10 cellular contexts compared by ENCODE assay signal in the genomic region with DNA sequence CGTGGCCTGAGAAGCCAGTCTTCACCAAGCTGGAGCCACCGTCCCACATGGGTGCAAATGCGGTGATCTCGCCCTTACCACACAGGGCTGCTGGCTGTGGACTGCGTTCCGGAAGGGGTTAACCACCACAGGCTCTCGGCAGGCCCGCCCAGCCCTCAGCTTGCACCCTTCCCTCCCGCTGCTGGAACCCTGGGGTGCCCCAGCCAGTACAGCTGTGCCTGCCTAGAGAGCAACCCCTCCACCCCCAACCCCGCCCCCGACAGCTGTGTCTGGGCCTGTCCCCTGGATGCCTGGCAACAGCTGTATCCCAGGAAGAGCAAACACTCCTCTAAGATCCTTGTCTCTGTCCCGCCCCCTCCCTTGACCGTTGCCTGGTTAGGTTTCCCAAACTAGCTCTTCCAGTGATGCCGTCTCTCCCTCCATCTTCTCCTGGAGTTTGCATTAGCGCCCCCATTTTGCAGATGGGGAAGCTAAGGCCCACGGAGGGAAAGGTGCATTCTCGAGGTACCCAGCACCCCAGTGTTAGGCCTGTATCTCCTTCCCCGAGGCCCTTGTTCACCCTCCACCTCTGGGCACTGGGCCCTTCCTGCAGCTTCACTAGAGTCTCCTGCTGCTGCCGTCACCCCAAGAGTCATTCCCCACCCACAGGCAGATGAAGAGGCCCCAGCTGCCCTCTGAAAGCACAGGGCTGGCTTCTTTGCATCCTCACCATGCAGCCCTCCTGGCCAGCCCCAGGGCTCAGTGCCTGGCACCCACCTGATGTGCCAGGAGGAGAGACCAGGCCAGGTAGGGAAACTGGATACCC. TPM values are rescaled to one million over a fixed set of nuclear protein-coding genes. Genes with fewer than 3 reads are reported as not detected.
DNase-seq lines count a peak whose midpoint lies in the region; ATAC-seq and FAIRE-seq lines count a peak whose summit lies in the region.
"Had no signal": no experiment of that assay in that cellular context is flagged by ENCODE, and none has a peak within 500 bp of the region (broad histone marks: within the 10 kb centered on the region; RNA-seq: fewer than 3 reads in every experiment).

No MANE protein-coding gene starts in this region.

- H3K27ac ChIP-seq in CD8-positive, alpha-beta memory T cell (ENCODE audit: low read depth, low read length), result no peak overlapping the region
- H3K27ac ChIP-seq: thoracic aorta had no signal

- ATAC-seq in GM19455 (IDR thresholded peaks at IDR 0.05; ENCODE audit: unreplicated experiment) (no peak), GM21576 (IDR thresholded peaks at IDR 0.05; ENCODE audit: unreplicated experiment) (no peak)

- peaks cover 18% of the 10 kb centered on the region for H3K4me1 ChIP-seq in CD8-positive, alpha-beta memory T cell (ENCODE audit: insufficient read depth, low read length)

- no peaks in the 10 kb centered on the region for H3K36me3 ChIP-seq in CD8-positive, alpha-beta memory T cell (ENCODE audit: insufficient read depth, low read length)
- H3K36me3 ChIP-seq: thoracic aorta had no signal

- POLR2A ChIA-PET in CD8-positive, alpha-beta memory T cell (lab: Charles Lee), result interaction anchor here (1.0 kb wide), 1 partner anchor 16 kb away, joined by 4 read pairs; no protein-coding TSS in a partner anchor

- DNase-seq in CD8-positive, alpha-beta memory T cell, result peak in 2 of 5 donors; percentile 21 to 28
- DNase-seq in KBM-7 (peak; percentile 34), left kidney (ENCODE audit: low read depth, low spot score) (peak; percentile 77), OCI-M1 (lab: John Stamatoyannopoulos, UW) (no peak), frontal cortex (ENCODE audit: low spot score in 2 of 2) (no peak)
- no peak for DNase-seq in T-helper 2 cell treated with Interferon-gamma antibody and Interleukin-4, amounts not matched to agents 5 μg/mL and 100 μg/mL, for 36 hours (ENCODE audit: low spot score)

- no peaks in the 10 kb centered on the region for H3K36me3 Mint-ChIP-seq in CD8-positive, alpha-beta memory T cell
- H3K36me3 Mint-ChIP-seq in T-helper 2 cell treated with Interferon-gamma antibody and Interleukin-4, amounts not matched to agents 5 μg/mL and 100 μg/mL, for 36 hours (ENCODE audit: low read depth), result no peaks in the 10 kb centered on the region

- no peak overlapping the region for H3K4me3 ChIP-seq in CD8-positive, alpha-beta memory T cell (ENCODE audit: low read length)
- H3K4me3 ChIP-seq: thoracic aorta had no signal

- H3K27me3 Mint-ChIP-seq in CD8-positive, alpha-beta memory T cell, result no peaks in the 10 kb centered on the region
- no peaks in the 10 kb centered on the region for H3K27me3 Mint-ChIP-seq in T-helper 2 cell treated with Interferon-gamma antibody and Interleukin-4, amounts not matched to agents 5 μg/mL and 100 μg/mL, for 36 hours (ENCODE audit: low read depth)

- H3K27me3 ChIP-seq in CD8-positive, alpha-beta memory T cell (ENCODE audit: insufficient read depth, low read length, poor library complexity, severe bottlenecking), result no peaks in the 10 kb centered on the region

- no peaks in the 10 kb centered on the region for H3K9me3 ChIP-seq in CD8-positive, alpha-beta memory T cell (ENCODE audit: low read length)
- H3K9me3 ChIP-seq: thoracic aorta had no signal

- H3K4me1 Mint-ChIP-seq in CD8-positive, alpha-beta memory T cell, result peaks cover 17 to 23% (median 18%) of the 10 kb centered on the region in 3 donors
- peaks cover 11% of the 10 kb centered on the region for H3K4me1 Mint-ChIP-seq in T-helper 2 cell treated with Interferon-gamma antibody and Interleukin-4, amounts not matched to agents 5 μg/mL and 100 μg/mL, for 36 hours (ENCODE audit: low read depth)

- no peaks in the 10 kb centered on the region for H3K9me3 Mint-ChIP-seq in CD8-positive, alpha-beta memory T cell
- H3K9me3 Mint-ChIP-seq in T-helper 2 cell treated with Interferon-gamma antibody and Interleukin-4, amounts not matched to agents 5 μg/mL and 100 μg/mL, for 36 hours, result no peaks in the 10 kb centered on the region
- H3K9me3 Mint-ChIP-seq: nephron had no signal

- no peak for FAIRE-seq in frontal cortex (lab: Jason Lieb, UNC)

- CTCF ChIA-PET in CD8-positive, alpha-beta memory T cell (lab: Charles Lee), result interaction anchor here (1.6 to 3.3 kb wide), 2 partner anchors 13 to 16 kb away, joined by 4 to 15 read pairs; a partner anchor contains a TSS

- H3K4me3 Mint-ChIP-seq in CD8-positive, alpha-beta memory T cell, result peak overlapping the region in 6 of 7 donors; percentile 19 to 71 (median 68)
- peak overlapping the region; percentile 55 for H3K4me3 Mint-ChIP-seq in T-helper 2 cell treated with Interferon-gamma antibody and Interleukin-4, amounts not matched to agents 5 μg/mL and 100 μg/mL, for 36 hours
- H3K4me3 Mint-ChIP-seq: nephron had no signal

- in situ Hi-C loops in KBM-7 (cut with MboI; ENCODE audit: low pct_unique_long_range_greater_than_20kb, low sequenced_read_pairs), result no loop called here

- H3K27ac Mint-ChIP-seq in CD8-positive, alpha-beta memory T cell, result peak overlapping the region in 6 of 8 donors; percentile 1 to 82 (median 41)
- H3K27ac Mint-ChIP-seq in T-helper 2 cell treated with Interferon-gamma antibody and Interleukin-4, amounts not matched to agents 5 μg/mL and 100 μg/mL, for 36 hours, result peak overlapping the region; percentile 3

RNA-seq across cellular contexts. Expression of a gene that starts 12.6 kb away (rescaled TPM):
- 100 to 1,000 TPM; 373 to 424 TPM for total RNA-seq in CD8-positive, alpha-beta memory T cell
- polyA plus RNA-seq in CD8-positive, alpha-beta memory T cell, result 388 TPM
- 238 TPM for total RNA-seq in frontal cortex

RNA-seq across cellular contexts. Expression of a gene that starts 23.0 kb away (rescaled TPM):
- 10 to 100 TPM; 20.2 to 26.2 TPM for total RNA-seq in CD8-positive, alpha-beta memory T cell
- 15.9 TPM for polyA plus RNA-seq in CD8-positive, alpha-beta memory T cell
- total RNA-seq in frontal cortex, result 11.4 TPM

RNA-seq across cellular contexts. Expression of a gene that starts 24.4 kb away (rescaled TPM):
- total RNA-seq in CD8-positive, alpha-beta memory T cell, result 10 to 100 TPM; 75.8 to 85.0 TPM
- 135 TPM for polyA plus RNA-seq in CD8-positive, alpha-beta memory T cell
- total RNA-seq in frontal cortex, result 31.4 TPM

RNA-seq across cellular contexts. Expression of a gene that starts 44.8 kb away (rescaled TPM):
- under 1 TPM; 0.11 to 0.13 TPM for total RNA-seq in CD8-positive, alpha-beta memory T cell
- polyA plus RNA-seq in CD8-positive, alpha-beta memory T cell, result not detected
- total RNA-seq in frontal cortex, result 14.3 TPM

Comparison
In these comparisons a context has a peak if more than half of its experiments do, and no peak if none do; other contexts are left out.
1. DNase-seq: peak in KBM-7 (single experiment) and left kidney (single experiment); none in T-helper 2 cell treated with Interferon-gamma antibody and Interleukin-4, amounts not matched to agents 5 μg/mL and 100 μg/mL, for 36 hours (single experiment), OCI-M1 (single experiment) and frontal cortex (0 of 2).